12 cellular contexts compared by ENCODE assay signal in genomic region chr11:46357483-46357936, GRCh38. TPM values are rescaled to one million over a fixed set of nuclear protein-coding genes. Genes with fewer than 3 reads are reported as not detected.
DNase-seq lines count a peak whose midpoint lies in the region; ATAC-seq, FAIRE-seq and TF ChIP-seq lines count a peak whose summit lies in the region.
"Had no signal": no experiment of that assay in that cellular context is flagged by ENCODE, and none has a peak within 500 bp of the region (broad histone marks: within the 10 kb centered on the region; RNA-seq: fewer than 3 reads in every experiment).

No MANE protein-coding gene starts in this region.

- peak overlapping the region; percentile 39 for H2BK15ac ChIP-seq in neuronal stem cell (ENCODE audit: low read length)

- no peaks in the 10 kb centered on the region for H3K9me3 ChIP-seq in neuronal stem cell (replicated peaks in 1 of 2; ENCODE audit: control insufficient read depth in 2 of 2, insufficient read depth in 1 of 2, low read depth in 1 of 2, low read length in 2 of 2)

- no peak for TF ChIP-seq CTCF in D721Med (IDR thresholded peaks at IDR 0.05; ENCODE audit: insufficient read depth, missing control alignments)

- DNase-seq in DMS79 treated with DMSO at 0.1 percent for 48 hours (lab: John Stamatoyannopoulos, UW) (peak; percentile 51), NCI-H2107 treated with DMSO at 0.1 percent for 48 hours (lab: John Stamatoyannopoulos, UW; ENCODE audit: unreplicated experiment) (peak; percentile 90), neuronal stem cell (ENCODE audit: low spot score) (no peak), NCI-H1105 (lab: John Stamatoyannopoulos, UW) (no peak), D721Med (ENCODE audit: insufficient read length, low spot score) (no peak)
- DNase-seq in central memory CD8-positive, alpha-beta T cell (ENCODE audit: low spot score in 2 of 2): no peak
- DNase-seq: GF-D8; NCI-H1694; stimulated activated naive CD4-positive, alpha-beta T cell treated with Interleukin-2 at 50 U/mL for 16 hours had no signal

- peaks cover 19% of the 10 kb centered on the region for H3K79me1 ChIP-seq in neuronal stem cell (ENCODE audit: low read depth, low read length)

- H2AFZ ChIP-seq in neuronal stem cell (ENCODE audit: low read length): no peak overlapping the region

- H3K27me3 Mint-ChIP-seq in central memory CD8-positive, alpha-beta T cell: no peaks in the 10 kb centered on the region

- H3K36me3 ChIP-seq in neuronal stem cell (replicated peaks in 1 of 2; ENCODE audit: control insufficient read depth in 2 of 2, insufficient read depth in 2 of 2, low read length in 2 of 2): peaks cover 0 to 8% of the 10 kb centered on the region in 2 donors

- H3K27ac ChIP-seq in neuronal stem cell (replicated peaks; ENCODE audit: low read length): no peak overlapping the region

- FAIRE-seq in D721Med (lab: Jason Lieb, UNC): no peak
- FAIRE-seq: endometrium had no signal

- no peaks in the 10 kb centered on the region for H3K27me3 ChIP-seq in neuronal stem cell (ENCODE audit: control insufficient read depth in 3 of 3, insufficient read depth in 3 of 3, low read depth in 1 of 3, low read length in 3 of 3)

- H3K4ac ChIP-seq in neuronal stem cell (ENCODE audit: low read length): no peak overlapping the region

- peak overlapping the region; percentile 66 for H3K18ac ChIP-seq in neuronal stem cell (ENCODE audit: low read length)

- H3K9me3 Mint-ChIP-seq in central memory CD8-positive, alpha-beta T cell: no peaks in the 10 kb centered on the region

- H3K4me3 Mint-ChIP-seq in central memory CD8-positive, alpha-beta T cell: peak overlapping the region; percentile 63

- ATAC-seq in central memory CD8-positive, alpha-beta T cell (replicated peaks; ENCODE audit: extremely low read depth, poor library complexity, severe bottlenecking): no peak
- no peak for ATAC-seq in HG02798 (IDR thresholded peaks at IDR 0.05; ENCODE audit: poor library complexity, unreplicated experiment)
- ATAC-seq in HG02642 (IDR thresholded peaks at IDR 0.05; ENCODE audit: poor library complexity, unreplicated experiment): no peak

- H3K23ac ChIP-seq in neuronal stem cell (ENCODE audit: low read depth, low read length, poor library complexity): peak overlapping the region; percentile 44

- peak overlapping the region; percentile 6 for H4K8ac ChIP-seq in neuronal stem cell (ENCODE audit: low read depth, low read length)

- H3K4me2 ChIP-seq in neuronal stem cell (ENCODE audit: insufficient read depth, low read length, poor library complexity, severe bottlenecking): no peak overlapping the region

- no peak overlapping the region for H4K91ac ChIP-seq in neuronal stem cell (ENCODE audit: low read depth, low read length, poor library complexity)

- peaks cover 16 to 32% of the 10 kb centered on the region in 2 donors for H3K4me1 ChIP-seq in neuronal stem cell (ENCODE audit: control insufficient read depth in 2 of 2, insufficient read depth in 1 of 2, low read depth in 1 of 2, low read length in 2 of 2)

- H2BK5ac ChIP-seq in neuronal stem cell (ENCODE audit: low read length): peak overlapping the region; percentile 83

- H3K36me3 Mint-ChIP-seq in central memory CD8-positive, alpha-beta T cell (ENCODE audit: insufficient read depth): peaks cover 26% of the 10 kb centered on the region

- no peak overlapping the region for H2BK120ac ChIP-seq in neuronal stem cell (ENCODE audit: low read depth, low read length)

- H3K4me1 Mint-ChIP-seq in central memory CD8-positive, alpha-beta T cell: peaks cover 65% of the 10 kb centered on the region

- H3K14ac ChIP-seq in neuronal stem cell (ENCODE audit: low read length): peak overlapping the region; percentile 44

- no CpG with 5 or more reads among the region's 11 CpGs for WGBS in neuronal stem cell (ENCODE audit: extremely low coverage in 2 of 2, insufficient read length in 2 of 2, insufficient replicate concordance in 1 of 2), 2 donors

- H3K4me3 ChIP-seq in neuronal stem cell (ENCODE audit: low read length in 2 of 2): no peak overlapping the region

- H3K9ac ChIP-seq in neuronal stem cell (ENCODE audit: low read depth, low read length, poor library complexity): no peak overlapping the region

- H2AK5ac ChIP-seq in neuronal stem cell (ENCODE audit: low read depth, low read length): peak overlapping the region; percentile 24

- H3K27ac Mint-ChIP-seq in central memory CD8-positive, alpha-beta T cell (ENCODE audit: low read depth): peak overlapping the region; percentile 85

- H2BK12ac ChIP-seq in neuronal stem cell (ENCODE audit: low read length): no peak overlapping the region

RNA-seq across cellular contexts. Expression of gene DGKZ, which starts 10.2 kb away (rescaled TPM):
- polyA plus RNA-seq in neuronal stem cell (2013, experiment 1 of 2): 33.3 TPM
- 32.3 TPM for polyA plus RNA-seq in neuronal stem cell (2013, experiment 2 of 2)

RNA-seq across cellular contexts. Expression of gene MDK, which starts 24.0 kb away (rescaled TPM):
- polyA plus RNA-seq in neuronal stem cell (2013, experiment 1 of 2): 1,851 TPM
- polyA plus RNA-seq in neuronal stem cell (2013, experiment 2 of 2): 1,853 TPM

RNA-seq across cellular contexts. Expression of gene CHRM4, which starts 34.1 kb away (rescaled TPM):
- polyA plus RNA-seq in neuronal stem cell (2013, experiment 1 of 2): 0.10 TPM
- polyA plus RNA-seq in neuronal stem cell (2013, experiment 2 of 2): 0.15 TPM

Comparison
In these comparisons a context has a peak if more than half of its experiments do, and no peak if none do; other contexts are left out.
1. DNase-seq: peak in DMS79 treated with DMSO at 0.1 percent for 48 hours (single experiment) and NCI-H2107 treated with DMSO at 0.1 percent for 48 hours (single experiment); none in central memory CD8-positive, alpha-beta T cell (0 of 2), neuronal stem cell (single experiment), NCI-H1105 (single experiment) and D721Med (single experiment).